15 cellular contexts compared by ENCODE assay signal in the genomic region with DNA sequence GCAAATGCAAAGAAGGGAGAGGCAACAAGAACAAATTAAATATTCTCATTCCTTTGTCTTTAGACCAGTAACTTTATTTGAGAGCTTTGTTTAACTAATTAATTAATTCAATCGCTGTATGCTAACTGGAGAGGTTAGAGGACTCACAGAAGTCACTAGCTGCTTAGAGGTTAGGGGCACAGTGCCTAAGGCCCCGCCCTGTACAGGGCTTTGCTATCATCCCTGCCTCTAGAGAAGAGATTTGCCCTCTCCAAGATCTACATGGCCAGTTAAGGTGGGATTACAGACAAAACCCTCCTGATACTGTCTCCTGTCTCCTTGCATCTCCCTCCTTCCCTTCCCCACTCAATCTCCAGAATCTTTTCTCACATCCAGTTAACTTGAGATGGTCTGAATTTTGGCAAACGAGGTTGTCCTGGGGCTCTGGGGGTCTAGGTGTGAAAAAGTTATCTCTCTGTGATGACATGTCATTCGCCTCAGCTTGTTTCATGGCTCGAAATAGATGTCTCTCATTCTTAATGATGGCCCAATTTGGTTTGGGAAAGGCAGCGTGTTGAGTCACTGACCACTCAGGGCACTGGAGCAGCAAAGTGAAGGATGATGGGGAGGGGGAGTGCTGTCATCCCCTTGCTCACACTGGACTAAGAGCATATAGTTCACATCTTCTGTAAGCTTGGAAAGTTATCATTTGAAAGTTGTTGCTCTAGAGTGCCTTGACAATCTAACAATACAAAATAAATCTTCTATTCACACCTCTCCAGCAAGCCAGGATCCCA.
"Had no signal": no experiment of that assay in that cellular context is flagged by ENCODE, and none has a peak within 500 bp of the region (broad histone marks: within the 10 kb centered on the region; RNA-seq: fewer than 3 reads in every experiment).

No MANE protein-coding gene starts in this region.

- H3K4me3 ChIP-seq: lung, psoas muscle, skin epidermis, stomach, thyroid gland had no signal

- ATAC-seq: foreskin keratinocyte; left colon; left ventricle myocardium superior; naive thymus-derived CD4-positive, alpha-beta T cell; psoas muscle; sciatic nerve had no signal

- H3K27me3 ChIP-seq: foreskin keratinocyte, neutrophil, stomach, thyroid gland had no signal

- H3K36me3 ChIP-seq: neutrophil, stomach, thyroid gland had no signal

- H3K4me1 ChIP-seq: foreskin keratinocyte, psoas muscle, stomach had no signal

- H3K9me3 ChIP-seq: neutrophil, psoas muscle, stomach, thyroid gland had no signal

- H3K27ac ChIP-seq: foreskin keratinocyte, neutrophil, psoas muscle, skin epidermis, stomach had no signal

- DNase-seq: foreskin keratinocyte; islet precursor cell; left colon; left ventricle myocardium superior; mesenchymal stem cell; naive thymus-derived CD4-positive, alpha-beta T cell; psoas muscle; retina; stimulated activated naive CD4-positive, alpha-beta T cell; stomach had no signal
